ENCODE assay signal across 8 cellular contexts in genomic region chr5:77210091-77211012, GRCh38. TPM values are rescaled to one million over a fixed set of nuclear protein-coding genes. Genes with fewer than 3 reads are reported as not detected.
DNase-seq lines count a peak whose midpoint lies in the region; ATAC-seq and TF ChIP-seq lines count a peak whose summit lies in the region.

Gene PDE8B (plus strand): TSS chr5:77210680. CDS start chr5:77210926, 246 bp downstream.

- CTCF ChIA-PET in HEK293T (lab: Yijun Ruan, JAX), result interaction anchor here (0.6 kb wide), 1 partner anchor 1292 kb away, joined by 3 read pairs; no protein-coding TSS in a partner anchor

- DNase-seq in CD14-positive monocyte (ENCODE audit: low spot score), result no peak
- DNase-seq in MG63, result peak; percentile 21
- no peak for DNase-seq in coronary artery (ENCODE audit: low spot score)
- DNase-seq in upper lobe of left lung, result peak in 1 of 2 donors; percentile 88
- no peak for DNase-seq in SW480 (ENCODE audit: low spot score)
- DNase-seq in LoVo (ENCODE audit: low spot score), result no peak
- DNase-seq in HEK293T (ENCODE audit: extremely low spot score), result no peak

- intact Hi-C loops in CD14-positive monocyte (cut with micrococcal nuclease), result no loop called here

- H3K4me1 ChIP-seq in mononuclear cell (ENCODE audit: insufficient read depth, low read length) (peaks cover 11% of the 10 kb centered on the region), upper lobe of left lung (peaks cover 6 to 22% (median 9%) of the 10 kb centered on the region in 4 donors)

- TF ChIP-seq POLR2A in upper lobe of left lung (IDR thresholded peaks at IDR 0.05), result no peak

- POLR2A ChIA-PET in HEK293T (lab: Yijun Ruan, JAX), result no interaction called here

- H3K4me1 Mint-ChIP-seq in CD14-positive monocyte, result peaks cover 15% of the 10 kb centered on the region

- TF ChIP-seq EP300 in upper lobe of left lung (IDR thresholded peaks at IDR 0.05), result no peak

- H3K4me3 Mint-ChIP-seq in CD14-positive monocyte, result peak within 1 kb of the TSS; percentile 89 to 94

- peaks cover 38 to 48% (median 43%) of the 10 kb centered on the region in 3 donors for H3K27me3 Mint-ChIP-seq in CD14-positive monocyte (ENCODE audit: low read depth in 3 of 3)

- H3K27ac Mint-ChIP-seq in CD14-positive monocyte, result peak within 1 kb of the TSS in 3 of 7 donors; percentile 35 to 73 (median 63)

- H3K36me3 ChIP-seq in MG63 (no peaks in the 10 kb centered on the region), upper lobe of left lung (no peaks in the 10 kb centered on the region)

- H3K9me3 Mint-ChIP-seq in CD14-positive monocyte, result peaks cover 0 to 14% (median 6%) of the 10 kb centered on the region in 7 donors

- H3K27me3 ChIP-seq in MG63 (peaks cover 5% of the 10 kb centered on the region; the same call in 1 of the 2 replicates), mononuclear cell (ENCODE audit: insufficient read depth, low read length) (peaks cover 66% of the 10 kb centered on the region), upper lobe of left lung (peaks cover 0 to 16% (median 10%) of the 10 kb centered on the region in 4 donors)

- ATAC-seq in upper lobe of left lung (ENCODE audit: low FRiP score in 2 of 2), result peak in 1 of 2 donors; percentile 59

- H3K9me3 ChIP-seq in MG63 (no peaks in the 10 kb centered on the region), mononuclear cell (ENCODE audit: low read depth, low read length) (no peaks in the 10 kb centered on the region), upper lobe of left lung (no peaks in the 10 kb centered on the region)

- H3K4me3 ChIP-seq in MG63, result peak within 1 kb of the TSS; percentile 27; the same call in 1 of the 2 replicates
- H3K4me3 ChIP-seq in coronary artery, result peak within 1 kb of the TSS; percentile 87
- peak within 1 kb of the TSS; percentile 24 for H3K4me3 ChIP-seq in mononuclear cell (ENCODE audit: low read length)
- peak within 1 kb of the TSS; percentile 48 to 82 (median 66) for H3K4me3 ChIP-seq in upper lobe of left lung

- 0 to 2% methylated on average over 37 to 46 of the region's 116 CpGs for WGBS in upper lobe of left lung, 2 donors

- TF ChIP-seq CTCF in CD14-positive monocyte (IDR thresholded peaks at IDR 0.05) (no peak), coronary artery (IDR thresholded peaks at IDR 0.05) (no peak), upper lobe of left lung (IDR thresholded peaks at IDR 0.05) (no peak)

- H3K27ac ChIP-seq in coronary artery (no peak within 1 kb of the TSS), upper lobe of left lung (peak within 1 kb of the TSS in 1 of 4 donors; percentile 70)

- peaks cover 0 to 7% of the 10 kb centered on the region in 2 donors for H3K36me3 Mint-ChIP-seq in CD14-positive monocyte

TF ChIP-seq in HEK293T, 16 proteins besides CTCF, POLR2A, EP300 and RAD21:
- TF ChIP-seq PKNOX1 (IDR thresholded peaks at IDR 0.05) (no peak), ARNT (IDR thresholded peaks at IDR 0.05) (no peak), FOXA1 (IDR thresholded peaks at IDR 0.05) (no peak), NFRKB (IDR thresholded peaks at IDR 0.05) (no peak), CTBP1 (IDR thresholded peaks at IDR 0.05; ENCODE audit: borderline replicate concordance) (no peak), ZNF384 (IDR thresholded peaks at IDR 0.05) (no peak), ELF4 (IDR thresholded peaks at IDR 0.05) (no peak), HDGF (IDR thresholded peaks at IDR 0.05; ENCODE audit: borderline replicate concordance) (no peak), L3MBTL2 (conservative IDR thresholded peaks at IDR 0.05) (no peak), FOXK2 (IDR thresholded peaks at IDR 0.05) (no peak), FOXM1 (IDR thresholded peaks at IDR 0.05; ENCODE audit: borderline replicate concordance) (no peak), TARDBP (IDR thresholded peaks at IDR 0.05) (no peak), LEF1 (IDR thresholded peaks at IDR 0.05; ENCODE audit: borderline replicate concordance) (no peak), SP1 (IDR thresholded peaks at IDR 0.05) (no peak)

RNA-seq across cellular contexts. Expression of gene PDE8B, which starts in this region (rescaled TPM):
- polyA plus RNA-seq in CD14-positive monocyte, result under 1 TPM; 0.11 to 0.29 TPM
- 0.26 and 0.62 TPM in 2 replicates for total RNA-seq in MG63 (2014; rRNA removed; shearing (Covaris generic); ENCODE audit: low replicate concordance)
- total RNA-seq in mononuclear cell, result 0.21 TPM
- total RNA-seq in upper lobe of left lung, result 10 to 100 TPM in 3 of 6 donors, 1 to 10 TPM in 3; 5.8 to 21.9 (median 9.7) TPM

Comparison
In these comparisons a context has a peak if more than half of its experiments do, and no peak if none do; other contexts are left out.
1. Peak in DNase-seq and H3K4me3 ChIP-seq in MG63; RNA of the gene not detected or under 1 TPM.
2. H3K4me3 ChIP-seq: peak in every context shown above with its lines; median percentile 87 in coronary artery; 66 in upper lobe of left lung; 27 in MG63; 24 in mononuclear cell.